ENCODE assay signal across 27 cellular contexts in the genomic region with DNA sequence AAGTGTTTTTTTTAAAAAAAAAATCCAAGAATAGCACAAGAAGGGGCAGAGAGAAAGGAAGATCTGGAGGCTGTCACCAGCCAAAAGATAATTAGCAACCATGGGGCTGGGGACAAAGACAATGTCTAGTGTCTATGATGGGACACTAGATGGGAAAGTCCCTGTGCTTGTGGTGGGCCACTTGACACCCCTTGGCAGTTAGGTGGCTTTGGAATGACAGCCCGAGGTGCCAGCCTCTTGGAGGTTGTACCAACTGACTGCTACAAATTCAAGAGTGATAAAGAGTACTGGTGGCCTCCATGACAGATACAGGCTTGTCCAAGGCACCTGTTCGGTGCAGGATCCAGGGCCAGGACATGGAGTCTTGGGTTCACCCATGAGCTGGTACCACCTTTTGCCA. TPM values are rescaled to one million over a fixed set of nuclear protein-coding genes. Genes with fewer than 3 reads are reported as not detected.
DNase-seq lines count a peak whose midpoint lies in the region; ATAC-seq and TF ChIP-seq lines count a peak whose summit lies in the region.
"Had no signal": no experiment of that assay in that cellular context is flagged by ENCODE, and none has a peak within 500 bp of the region (broad histone marks: within the 10 kb centered on the region; RNA-seq: fewer than 3 reads in every experiment).

No MANE protein-coding gene starts in this region.

- no peaks in the 10 kb centered on the region for H3K9me3 Mint-ChIP-seq in activated T-cell treated with anti-CD3 and anti-CD28 coated beads, Interleukin-2, amount 50 U/mL, for 72 hours
- no peaks in the 10 kb centered on the region for H3K9me3 Mint-ChIP-seq in activated T-cell treated with anti-CD3 and anti-CD28 coated beads, Interleukin-2, amount 50 U/mL, for 4 hours
- no peaks in the 10 kb centered on the region for H3K9me3 Mint-ChIP-seq in activated T-helper 1 cell treated with anti-CD3 and anti-CD28 coated beads, Interleukin-12 subunit alpha, Interleukin-12 subunit beta, Interleukin-2, Interleukin-4 antibody, amounts not matched to agents 30 ng/mL and 10 ng/mL and 1 ng/mL, durations not matched to agents 14 hours and 24 hours and 36 hours
- no peaks in the 10 kb centered on the region for H3K9me3 Mint-ChIP-seq in activated CD8-positive, alpha-beta T cell treated with anti-CD3 and anti-CD28 coated beads, Interleukin-2, amount 10 ng/mL, durations not matched to agents 7 days and 5 days (ENCODE audit: insufficient read depth)
- H3K9me3 Mint-ChIP-seq: activated naive CD4-positive, alpha-beta T cell treated with anti-CD3 and anti-CD28 coated beads, Interleukin-2, amount 50 U/mL, for 24 hours had no signal

- intact Hi-C loops in activated T-helper 1 cell treated with anti-CD3 and anti-CD28 coated beads, Interleukin-12 subunit alpha, Interleukin-12 subunit beta, Interleukin-2, Interleukin-4 antibody, amounts not matched to agents 30 ng/mL and 10 ng/mL and 1 ng/mL, durations not matched to agents 14 hours and 24 hours and 36 hours (cut with micrococcal nuclease): loop anchor here (2.0 kb wide), 1 partner anchor 15 kb away; no protein-coding TSS in a partner anchor
- intact Hi-C loops in uterus (cut with DNase I; ENCODE audit: low total_unique reads): no loop called here
- intact Hi-C loops in left cardiac atrium (cut with DNase I): no loop called here
- intact Hi-C loops in right lobe of liver (cut with DNase I): no loop called here

- H3K27me3 Mint-ChIP-seq in activated T-cell treated with anti-CD3 and anti-CD28 coated beads, Interleukin-2, amount 50 U/mL, for 72 hours (ENCODE audit: low read depth): no peaks in the 10 kb centered on the region
- no peaks in the 10 kb centered on the region for H3K27me3 Mint-ChIP-seq in activated T-cell treated with anti-CD3 and anti-CD28 coated beads, Interleukin-2, amount 50 U/mL, for 4 hours (ENCODE audit: low read depth)
- no peaks in the 10 kb centered on the region for H3K27me3 Mint-ChIP-seq in activated T-helper 1 cell treated with anti-CD3 and anti-CD28 coated beads, Interleukin-12 subunit alpha, Interleukin-12 subunit beta, Interleukin-2, Interleukin-4 antibody, amounts not matched to agents 30 ng/mL and 10 ng/mL and 1 ng/mL, durations not matched to agents 14 hours and 24 hours and 36 hours (ENCODE audit: insufficient read depth)
- H3K27me3 Mint-ChIP-seq in activated CD8-positive, alpha-beta T cell treated with anti-CD3 and anti-CD28 coated beads, Interleukin-2, amount 10 ng/mL, durations not matched to agents 7 days and 5 days (ENCODE audit: low read depth): no peaks in the 10 kb centered on the region
- H3K27me3 Mint-ChIP-seq: activated naive CD4-positive, alpha-beta T cell treated with anti-CD3 and anti-CD28 coated beads, Interleukin-2, amount 50 U/mL, for 24 hours had no signal

- H3K9me3 ChIP-seq in uterus (no peaks in the 10 kb centered on the region), right lobe of liver (no peaks in the 10 kb centered on the region)
- H3K9me3 ChIP-seq: A549, lower lobe of right lung, thoracic aorta, vagina had no signal

- peak overlapping the region; percentile 80 to 98 for H3K27ac ChIP-seq in uterus
- no peak overlapping the region for H3K27ac ChIP-seq in right lobe of liver
- H3K27ac ChIP-seq: A549, hepatocyte, lower lobe of right lung, PC-9, vagina had no signal

- no peak for TF ChIP-seq CTCF in uterus (IDR thresholded peaks at IDR 0.05)
- no peak for TF ChIP-seq CTCF in right lobe of liver (IDR thresholded peaks at IDR 0.05)

- peaks cover 63% of the 10 kb centered on the region for H3K4me1 Mint-ChIP-seq in activated T-cell treated with anti-CD3 and anti-CD28 coated beads, Interleukin-2, amount 50 U/mL, for 72 hours (ENCODE audit: low read depth)
- H3K4me1 Mint-ChIP-seq in activated T-cell treated with anti-CD3 and anti-CD28 coated beads, Interleukin-2, amount 50 U/mL, for 4 hours (ENCODE audit: low read depth): peaks cover 73% of the 10 kb centered on the region
- peaks cover 73% of the 10 kb centered on the region for H3K4me1 Mint-ChIP-seq in activated T-helper 1 cell treated with anti-CD3 and anti-CD28 coated beads, Interleukin-12 subunit alpha, Interleukin-12 subunit beta, Interleukin-2, Interleukin-4 antibody, amounts not matched to agents 30 ng/mL and 10 ng/mL and 1 ng/mL, durations not matched to agents 14 hours and 24 hours and 36 hours (ENCODE audit: low read depth)
- peaks cover 72% of the 10 kb centered on the region for H3K4me1 Mint-ChIP-seq in activated CD8-positive, alpha-beta T cell treated with anti-CD3 and anti-CD28 coated beads, Interleukin-2, amount 10 ng/mL, durations not matched to agents 7 days and 5 days (ENCODE audit: low read depth)

- no peak for ATAC-seq in activated T-cell treated with anti-CD3 and anti-CD28 coated beads, Interleukin-2, amount 50 U/mL, for 72 hours (replicated peaks in 1 of 2)
- no peak for ATAC-seq in activated T-cell treated with anti-CD3 and anti-CD28 coated beads, Interleukin-2, amount 50 U/mL, for 4 hours
- no peak for ATAC-seq in activated CD8-positive, alpha-beta T cell treated with anti-CD3 and anti-CD28 coated beads, Interleukin-2, amount 10 ng/mL, durations not matched to agents 7 days and 5 days
- ATAC-seq in left cardiac atrium (no peak), right lobe of liver (no peak)
- ATAC-seq: A549; HCT116; lower lobe of right lung; stimulated activated naive CD8-positive, alpha-beta T cell treated with anti-CD3 and anti-CD28 coated beads, Interleukin-15, Interleukin-2, amounts not matched to agents 100 U/mL and 50 U/mL, for 24 hours had no signal

- CTCF ChIA-PET in activated CD8-positive, alpha-beta T cell treated with anti-CD3 and anti-CD28 coated beads, Interleukin-2, amount 10 ng/mL, durations not matched to agents 7 days and 5 days (lab: Charles Lee): interaction anchor here (0.6 to 2.7 kb wide), 6 partner anchors 22 to 143 kb away, joined by 3 to 13 read pairs (median 5); a partner anchor contains a TSS

- H3K36me3 Mint-ChIP-seq in activated T-cell treated with anti-CD3 and anti-CD28 coated beads, Interleukin-2, amount 50 U/mL, for 72 hours (ENCODE audit: insufficient read depth in 2 of 2): no peaks in the 10 kb centered on the region
- H3K36me3 Mint-ChIP-seq in activated T-cell treated with anti-CD3 and anti-CD28 coated beads, Interleukin-2, amount 50 U/mL, for 4 hours (ENCODE audit: insufficient read depth): peaks cover 9% of the 10 kb centered on the region
- H3K36me3 Mint-ChIP-seq in activated T-helper 1 cell treated with anti-CD3 and anti-CD28 coated beads, Interleukin-12 subunit alpha, Interleukin-12 subunit beta, Interleukin-2, Interleukin-4 antibody, amounts not matched to agents 30 ng/mL and 10 ng/mL and 1 ng/mL, durations not matched to agents 14 hours and 24 hours and 36 hours (ENCODE audit: low read depth): peaks cover 9% of the 10 kb centered on the region
- H3K36me3 Mint-ChIP-seq in activated CD8-positive, alpha-beta T cell treated with anti-CD3 and anti-CD28 coated beads, Interleukin-2, amount 10 ng/mL, durations not matched to agents 7 days and 5 days (ENCODE audit: low read depth): peaks cover 32% of the 10 kb centered on the region

- POLR2A ChIA-PET in activated CD8-positive, alpha-beta T cell treated with anti-CD3 and anti-CD28 coated beads, Interleukin-2, amount 10 ng/mL, durations not matched to agents 7 days and 5 days (lab: Charles Lee): no interaction called here

- WGBS in right lobe of liver (ENCODE audit: insufficient coverage, low coverage, low lambda C conversion rate, missing lambda C conversion rate): 60% methylated on average over 1 of the region's 2 CpGs

- TF ChIP-seq POLR2A in uterus (IDR thresholded peaks at IDR 0.05): no peak
- no peak for TF ChIP-seq POLR2A in right lobe of liver (IDR thresholded peaks at IDR 0.05)

- DNase-seq in activated T-cell treated with anti-CD3 and anti-CD28 coated beads, Interleukin-2, amount 50 U/mL, for 72 hours: no peak
- no peak for DNase-seq in activated T-cell treated with anti-CD3 and anti-CD28 coated beads, Interleukin-2, amount 50 U/mL, for 4 hours
- no peak for DNase-seq in activated T-helper 1 cell treated with anti-CD3 and anti-CD28 coated beads, Interleukin-12 subunit alpha, Interleukin-12 subunit beta, Interleukin-2, Interleukin-4 antibody, amounts not matched to agents 30 ng/mL and 10 ng/mL and 1 ng/mL, durations not matched to agents 14 hours and 24 hours and 36 hours (ENCODE audit: low spot score)
- DNase-seq in mesenteric fat pad (ENCODE audit: low spot score) (peak; percentile 14), uterus (no peak), left cardiac atrium (no peak), right lobe of liver (no peak)
- DNase-seq in activated CD8-positive, alpha-beta T cell treated with anti-CD3 and anti-CD28 coated beads, Interleukin-2, amount 10 ng/mL, durations not matched to agents 7 days and 5 days: no peak
- DNase-seq: activated CD4-positive, CD25-positive, alpha-beta regulatory T cell treated with anti-CD3 and anti-CD28 coated beads, Interleukin-2, amount 50 U/mL, for 72 hours; anterior cingulate cortex; lower lobe of right lung; MV-4-11; NCI-H1436; NCI-H2081 treated with DMSO at 0.1 percent for 48 hours; NCI-H2227 treated with DMSO at 0.1 percent for 48 hours; NCI-H526; PC-9; retina; Right ventricle myocardium superior; small intestine; stimulated activated naive CD8-positive, alpha-beta T cell treated with anti-CD3 and anti-CD28 coated beads, Interleukin-15, Interleukin-2, amounts not matched to agents 100 U/mL and 50 U/mL, for 24 hours had no signal

- no peak overlapping the region for H3K4me3 ChIP-seq in uterus
- H3K4me3 ChIP-seq in right lobe of liver: no peak overlapping the region
- H3K4me3 ChIP-seq: A549, hepatocyte, lower lobe of right lung, PC-9, thoracic aorta, vagina had no signal

- H3K27me3 ChIP-seq in uterus: no peaks in the 10 kb centered on the region
- H3K27me3 ChIP-seq in right lobe of liver: no peaks in the 10 kb centered on the region
- H3K27me3 ChIP-seq: hepatocyte, vagina had no signal

- H3K4me1 ChIP-seq in uterus (peaks cover 4 to 6% of the 10 kb centered on the region in 2 donors), right lobe of liver (peaks cover 0 to 8% (median 0%) of the 10 kb centered on the region in 4 donors)
- H3K4me1 ChIP-seq: A549 had no signal

- H3K27ac Mint-ChIP-seq in activated T-cell treated with anti-CD3 and anti-CD28 coated beads, Interleukin-2, amount 50 U/mL, for 72 hours: peak overlapping the region; percentile 90
- H3K27ac Mint-ChIP-seq in activated T-helper 1 cell treated with anti-CD3 and anti-CD28 coated beads, Interleukin-12 subunit alpha, Interleukin-12 subunit beta, Interleukin-2, Interleukin-4 antibody, amounts not matched to agents 30 ng/mL and 10 ng/mL and 1 ng/mL, durations not matched to agents 14 hours and 24 hours and 36 hours: peak overlapping the region; percentile 61
- no peak overlapping the region for H3K27ac Mint-ChIP-seq in activated CD8-positive, alpha-beta T cell treated with anti-CD3 and anti-CD28 coated beads, Interleukin-2, amount 10 ng/mL, durations not matched to agents 7 days and 5 days
- H3K27ac Mint-ChIP-seq: activated naive CD4-positive, alpha-beta T cell treated with anti-CD3 and anti-CD28 coated beads, Interleukin-2, amount 50 U/mL, for 24 hours had no signal

- H3K4me3 Mint-ChIP-seq in activated T-cell treated with anti-CD3 and anti-CD28 coated beads, Interleukin-2, amount 50 U/mL, for 72 hours: peak overlapping the region in 1 of 2 donors; percentile 90
- H3K4me3 Mint-ChIP-seq in activated T-cell treated with anti-CD3 and anti-CD28 coated beads, Interleukin-2, amount 50 U/mL, for 4 hours: no peak overlapping the region
- H3K4me3 Mint-ChIP-seq in activated T-helper 1 cell treated with anti-CD3 and anti-CD28 coated beads, Interleukin-12 subunit alpha, Interleukin-12 subunit beta, Interleukin-2, Interleukin-4 antibody, amounts not matched to agents 30 ng/mL and 10 ng/mL and 1 ng/mL, durations not matched to agents 14 hours and 24 hours and 36 hours: peak overlapping the region; percentile 4
- H3K4me3 Mint-ChIP-seq in activated CD8-positive, alpha-beta T cell treated with anti-CD3 and anti-CD28 coated beads, Interleukin-2, amount 10 ng/mL, durations not matched to agents 7 days and 5 days: no peak overlapping the region
- H3K4me3 Mint-ChIP-seq: activated naive CD4-positive, alpha-beta T cell treated with anti-CD3 and anti-CD28 coated beads, Interleukin-2, amount 50 U/mL, for 24 hours had no signal

- H3K36me3 ChIP-seq in uterus (no peaks in the 10 kb centered on the region), right lobe of liver (no peaks in the 10 kb centered on the region)
- H3K36me3 ChIP-seq: lower lobe of right lung, thoracic aorta, vagina had no signal

RNA-seq across cellular contexts. Expression of a gene that starts 21.6 kb away (rescaled TPM):
- total RNA-seq in activated T-cell treated with anti-CD3 and anti-CD28 coated beads, Interleukin-2, amount 50 U/mL, for 72 hours: 10 to 100 TPM; 34.1 to 65.5 TPM
- 10 to 100 TPM in 2 of 3 donors, 1 to 10 TPM in 1; 6.1 to 17.0 (median 12.1) TPM for total RNA-seq in activated T-cell treated with anti-CD3 and anti-CD28 coated beads, Interleukin-2, amount 50 U/mL, for 4 hours
- total RNA-seq in activated T-helper 1 cell treated with anti-CD3 and anti-CD28 coated beads, Interleukin-12 subunit alpha, Interleukin-12 subunit beta, Interleukin-2, Interleukin-4 antibody, amounts not matched to agents 30 ng/mL and 10 ng/mL and 1 ng/mL, durations not matched to agents 14 hours and 24 hours and 36 hours: 47.4 and 49.8 TPM in 2 replicates
- total RNA-seq in mesenteric fat pad: 122 TPM
- 100 to 1,000 TPM in 3 of 4 donors, 10 to 100 TPM in 1; 82.6 to 464 (median 215) TPM for total RNA-seq in uterus
- 10 to 100 TPM; 65.0 to 65.1 TPM for total RNA-seq in activated CD8-positive, alpha-beta T cell treated with anti-CD3 and anti-CD28 coated beads, Interleukin-2, amount 10 ng/mL, durations not matched to agents 7 days and 5 days
- 100 to 1,000 TPM in 1 of 2 donors, 10 to 100 TPM in 1; 81.4 to 102 TPM for total RNA-seq in left cardiac atrium
- 10 to 100 TPM in 4 of 6 experiments, 1 to 10 TPM in 2; 8.7 to 59.3 (median 23.3) TPM for total RNA-seq in right lobe of liver

Comparison
In these comparisons a context has a peak if more than half of its experiments do, and no peak if none do; other contexts are left out.
1. H3K27ac ChIP-seq: peak in uterus (2 of 2); none in right lobe of liver (0 of 3).